ENCODE assay signal across 1 cellular context in genomic region chr4:6716018-6716911, GRCh38.
TF ChIP-seq lines count a peak whose summit lies in the region.

A gene with protein sequence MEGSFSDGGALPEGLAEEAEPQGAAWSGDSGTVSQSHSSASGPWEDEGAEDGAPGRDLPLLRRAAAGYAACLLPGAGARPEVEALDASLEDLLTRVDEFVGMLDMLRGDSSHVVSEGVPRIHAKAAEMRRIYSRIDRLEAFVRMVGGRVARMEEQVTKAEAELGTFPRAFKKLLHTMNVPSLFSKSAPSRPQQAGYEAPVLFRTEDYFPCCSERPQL (plus strand): TSS chr4:6716174. CDS start chr4:6716210, 36 bp downstream.

TF ChIP-seq in K562, 482 proteins besides CTCF, POLR2A, EP300 and RAD21 (continued from another document and continues in another):
- no peak for TF ChIP-seq ZBTB33 (CRISPR knock-in tag; IDR thresholded peaks at IDR 0.05)
- TF ChIP-seq EWSR1 (IDR thresholded peaks at IDR 0.05; ENCODE audit: borderline replicate concordance, low read depth, partially characterized antibody): no peak
- peak; percentile 66; the same call in 1 of the 2 replicates for TF ChIP-seq FOXJ2 (tag; IDR thresholded peaks at IDR 0.05)
- TF ChIP-seq CAMTA2 (CRISPR knock-in tag; conservative IDR thresholded peaks at IDR 0.05): peak; percentile 65; the same call in 1 of the 2 replicates
- 0 out of 2 replicates have a peak, but pooled peaks have one; percentile 35 for TF ChIP-seq ZNF830 (CRISPR knock-in tag; IDR thresholded peaks at IDR 0.05)
- TF ChIP-seq, protein P1, sequence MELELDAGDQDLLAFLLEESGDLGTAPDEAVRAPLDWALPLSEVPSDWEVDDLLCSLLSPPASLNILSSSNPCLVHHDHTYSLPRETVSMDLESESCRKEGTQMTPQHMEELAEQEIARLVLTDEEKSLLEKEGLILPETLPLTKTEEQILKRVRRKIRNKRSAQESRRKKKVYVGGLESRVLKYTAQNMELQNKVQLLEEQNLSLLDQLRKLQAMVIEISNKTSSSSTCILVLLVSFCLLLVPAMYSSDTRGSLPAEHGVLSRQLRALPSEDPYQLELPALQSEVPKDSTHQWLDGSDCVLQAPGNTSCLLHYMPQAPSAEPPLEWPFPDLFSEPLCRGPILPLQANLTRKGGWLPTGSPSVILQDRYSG (tag; conservative IDR thresholded peaks at IDR 0.05; ENCODE audit: low read depth): peak; percentile 85
- no peak for TF ChIP-seq RFX1 (IDR thresholded peaks at IDR 0.05)
- TF ChIP-seq ZKSCAN1 (IDR thresholded peaks at IDR 0.05; ENCODE audit: low read depth, low read length): no peak
- TF ChIP-seq ZNF282 (CRISPR knock-in tag; IDR thresholded peaks at IDR 0.05): peak; percentile 72; the same call in 1 of the 2 replicates
- TF ChIP-seq, protein P2, sequence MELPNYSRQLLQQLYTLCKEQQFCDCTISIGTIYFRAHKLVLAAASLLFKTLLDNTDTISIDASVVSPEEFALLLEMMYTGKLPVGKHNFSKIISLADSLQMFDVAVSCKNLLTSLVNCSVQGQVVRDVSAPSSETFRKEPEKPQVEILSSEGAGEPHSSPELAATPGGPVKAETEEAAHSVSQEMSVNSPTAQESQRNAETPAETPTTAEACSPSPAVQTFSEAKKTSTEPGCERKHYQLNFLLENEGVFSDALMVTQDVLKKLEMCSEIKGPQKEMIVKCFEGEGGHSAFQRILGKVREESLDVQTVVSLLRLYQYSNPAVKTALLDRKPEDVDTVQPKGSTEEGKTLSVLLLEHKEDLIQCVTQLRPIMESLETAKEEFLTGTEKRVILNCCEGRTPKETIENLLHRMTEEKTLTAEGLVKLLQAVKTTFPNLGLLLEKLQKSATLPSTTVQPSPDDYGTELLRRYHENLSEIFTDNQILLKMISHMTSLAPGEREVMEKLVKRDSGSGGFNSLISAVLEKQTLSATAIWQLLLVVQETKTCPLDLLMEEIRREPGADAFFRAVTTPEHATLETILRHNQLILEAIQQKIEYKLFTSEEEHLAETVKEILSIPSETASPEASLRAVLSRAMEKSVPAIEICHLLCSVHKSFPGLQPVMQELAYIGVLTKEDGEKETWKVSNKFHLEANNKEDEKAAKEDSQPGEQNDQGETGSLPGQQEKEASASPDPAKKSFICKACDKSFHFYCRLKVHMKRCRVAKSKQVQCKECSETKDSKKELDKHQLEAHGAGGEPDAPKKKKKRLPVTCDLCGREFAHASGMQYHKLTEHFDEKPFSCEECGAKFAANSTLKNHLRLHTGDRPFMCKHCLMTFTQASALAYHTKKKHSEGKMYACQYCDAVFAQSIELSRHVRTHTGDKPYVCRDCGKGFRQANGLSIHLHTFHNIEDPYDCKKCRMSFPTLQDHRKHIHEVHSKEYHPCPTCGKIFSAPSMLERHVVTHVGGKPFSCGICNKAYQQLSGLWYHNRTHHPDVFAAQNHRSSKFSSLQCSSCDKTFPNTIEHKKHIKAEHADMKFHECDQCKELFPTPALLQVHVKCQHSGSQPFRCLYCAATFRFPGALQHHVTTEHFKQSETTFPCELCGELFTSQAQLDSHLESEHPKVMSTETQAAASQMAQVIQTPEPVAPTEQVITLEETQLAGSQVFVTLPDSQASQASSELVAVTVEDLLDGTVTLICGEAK (IDR thresholded peaks at IDR 0.05): peak; percentile 85
- TF ChIP-seq, protein P2 (CRISPR knock-in tag; IDR thresholded peaks at IDR 0.05): no peak
- no peak for TF ChIP-seq IRF9 (tag; IDR thresholded peaks at IDR 0.05)
- no peak for TF ChIP-seq RBM14 (IDR thresholded peaks at IDR 0.05; ENCODE audit: borderline replicate concordance, insufficient read depth, low read depth, low read length)
- no peak for TF ChIP-seq BRCA1 (IDR thresholded peaks at IDR 0.05)
- TF ChIP-seq BRCA1 (CRISPR knock-in tag; IDR thresholded peaks at IDR 0.05): no peak
- TF ChIP-seq EHMT2 (IDR thresholded peaks at IDR 0.05): no peak
- TF ChIP-seq, protein P3, sequence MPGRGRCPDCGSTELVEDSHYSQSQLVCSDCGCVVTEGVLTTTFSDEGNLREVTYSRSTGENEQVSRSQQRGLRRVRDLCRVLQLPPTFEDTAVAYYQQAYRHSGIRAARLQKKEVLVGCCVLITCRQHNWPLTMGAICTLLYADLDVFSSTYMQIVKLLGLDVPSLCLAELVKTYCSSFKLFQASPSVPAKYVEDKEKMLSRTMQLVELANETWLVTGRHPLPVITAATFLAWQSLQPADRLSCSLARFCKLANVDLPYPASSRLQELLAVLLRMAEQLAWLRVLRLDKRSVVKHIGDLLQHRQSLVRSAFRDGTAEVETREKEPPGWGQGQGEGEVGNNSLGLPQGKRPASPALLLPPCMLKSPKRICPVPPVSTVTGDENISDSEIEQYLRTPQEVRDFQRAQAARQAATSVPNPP (IDR thresholded peaks at IDR 0.05; ENCODE audit: borderline replicate concordance, insufficient read depth, insufficient read length): no peak
- TF ChIP-seq, protein P4, sequence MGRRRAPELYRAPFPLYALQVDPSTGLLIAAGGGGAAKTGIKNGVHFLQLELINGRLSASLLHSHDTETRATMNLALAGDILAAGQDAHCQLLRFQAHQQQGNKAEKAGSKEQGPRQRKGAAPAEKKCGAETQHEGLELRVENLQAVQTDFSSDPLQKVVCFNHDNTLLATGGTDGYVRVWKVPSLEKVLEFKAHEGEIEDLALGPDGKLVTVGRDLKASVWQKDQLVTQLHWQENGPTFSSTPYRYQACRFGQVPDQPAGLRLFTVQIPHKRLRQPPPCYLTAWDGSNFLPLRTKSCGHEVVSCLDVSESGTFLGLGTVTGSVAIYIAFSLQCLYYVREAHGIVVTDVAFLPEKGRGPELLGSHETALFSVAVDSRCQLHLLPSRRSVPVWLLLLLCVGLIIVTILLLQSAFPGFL (CRISPR knock-in tag; IDR thresholded peaks at IDR 0.05): 0 out of 2 replicates have a peak, but pooled peaks have one; percentile 36
- peak; percentile 57 for TF ChIP-seq EP400 (IDR thresholded peaks at IDR 0.05)
- no peak for TF ChIP-seq GTF2F1 (IDR thresholded peaks at IDR 0.05; ENCODE audit: low read depth, low read length)
- peak; percentile 85; the same call in 1 of the 2 replicates for TF ChIP-seq REST (CRISPR knock-in tag; IDR thresholded peaks at IDR 0.05; ENCODE audit: low read depth)
- no peak for TF ChIP-seq ARNT (IDR thresholded peaks at IDR 0.05)
- no peak for TF ChIP-seq TRIM24 (IDR thresholded peaks at IDR 0.05)
- no peak for TF ChIP-seq ATF2 (CRISPR knock-in tag; IDR thresholded peaks at IDR 0.05)
- no peak for TF ChIP-seq HNRNPK (IDR thresholded peaks at IDR 0.05; ENCODE audit: low read depth, low read length, poor library complexity, severe bottlenecking)
- TF ChIP-seq, protein P5, sequence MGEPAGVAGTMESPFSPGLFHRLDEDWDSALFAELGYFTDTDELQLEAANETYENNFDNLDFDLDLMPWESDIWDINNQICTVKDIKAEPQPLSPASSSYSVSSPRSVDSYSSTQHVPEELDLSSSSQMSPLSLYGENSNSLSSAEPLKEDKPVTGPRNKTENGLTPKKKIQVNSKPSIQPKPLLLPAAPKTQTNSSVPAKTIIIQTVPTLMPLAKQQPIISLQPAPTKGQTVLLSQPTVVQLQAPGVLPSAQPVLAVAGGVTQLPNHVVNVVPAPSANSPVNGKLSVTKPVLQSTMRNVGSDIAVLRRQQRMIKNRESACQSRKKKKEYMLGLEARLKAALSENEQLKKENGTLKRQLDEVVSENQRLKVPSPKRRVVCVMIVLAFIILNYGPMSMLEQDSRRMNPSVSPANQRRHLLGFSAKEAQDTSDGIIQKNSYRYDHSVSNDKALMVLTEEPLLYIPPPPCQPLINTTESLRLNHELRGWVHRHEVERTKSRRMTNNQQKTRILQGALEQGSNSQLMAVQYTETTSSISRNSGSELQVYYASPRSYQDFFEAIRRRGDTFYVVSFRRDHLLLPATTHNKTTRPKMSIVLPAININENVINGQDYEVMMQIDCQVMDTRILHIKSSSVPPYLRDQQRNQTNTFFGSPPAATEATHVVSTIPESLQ (CRISPR knock-in tag; IDR thresholded peaks at IDR 0.05): no peak
- TF ChIP-seq, protein P6, sequence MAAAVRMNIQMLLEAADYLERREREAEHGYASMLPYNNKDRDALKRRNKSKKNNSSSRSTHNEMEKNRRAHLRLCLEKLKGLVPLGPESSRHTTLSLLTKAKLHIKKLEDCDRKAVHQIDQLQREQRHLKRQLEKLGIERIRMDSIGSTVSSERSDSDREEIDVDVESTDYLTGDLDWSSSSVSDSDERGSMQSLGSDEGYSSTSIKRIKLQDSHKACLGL (CRISPR knock-in tag; IDR thresholded peaks at IDR 0.05; ENCODE audit: borderline replicate concordance, poor library complexity, severe bottlenecking): no peak
- no peak for TF ChIP-seq RFX7 (CRISPR knock-in tag; IDR thresholded peaks at IDR 0.05)
- no peak for TF ChIP-seq ZNF561 (CRISPR knock-in tag; conservative IDR thresholded peaks at IDR 0.05)
- TF ChIP-seq RBBP5 (IDR thresholded peaks at IDR 0.05; ENCODE audit: borderline replicate concordance, insufficient read depth, low read length, poor library complexity, severe bottlenecking): peak; percentile 99
- no peak for TF ChIP-seq ARID1B (IDR thresholded peaks at IDR 0.05)
- no peak for TF ChIP-seq ZNF134 (CRISPR knock-in tag; conservative IDR thresholded peaks at IDR 0.05)
- peak; percentile 95 for TF ChIP-seq ZBTB7A (IDR thresholded peaks at IDR 0.05; ENCODE audit: borderline replicate concordance, control insufficient read depth, low read depth, low read length)
